17 cellular contexts compared by ENCODE assay signal in the genomic region with DNA sequence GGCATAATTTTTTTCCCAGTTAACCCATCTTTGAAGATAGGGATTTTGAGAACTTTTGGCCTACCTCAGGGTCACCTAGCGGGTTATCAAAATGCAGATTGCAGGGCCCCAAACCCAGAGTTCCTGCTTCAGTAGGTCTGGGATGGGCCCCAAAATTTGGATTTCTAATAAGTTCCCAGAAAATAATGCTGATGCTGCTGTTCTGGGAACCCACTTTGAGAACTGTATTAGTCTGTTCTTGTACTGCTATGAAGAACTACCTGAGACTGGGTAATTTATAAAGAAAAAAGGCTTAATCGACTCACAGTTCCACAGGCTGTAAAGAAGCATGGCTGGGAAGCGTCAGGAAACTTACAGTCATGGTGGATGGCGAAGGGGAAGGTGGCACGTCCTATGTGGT.
A peak's percentile ranks its signal among the peaks of the same experiment; 100 is the strongest.
DNase-seq lines count a peak whose midpoint lies in the region; ATAC-seq, FAIRE-seq and TF ChIP-seq lines count a peak whose summit lies in the region.
"Had no signal": no experiment of that assay in that cellular context is flagged by ENCODE, and none has a peak within 500 bp of the region (broad histone marks: within the 10 kb centered on the region; RNA-seq: fewer than 3 reads in every experiment).

No MANE protein-coding gene starts in this region.

- no peak overlapping the region for H3K4me3 ChIP-seq in heart left ventricle
- no peak overlapping the region for H3K4me3 ChIP-seq in right cardiac atrium (ENCODE audit: low read length)
- H3K4me3 ChIP-seq in A549: no peak overlapping the region
- no peak overlapping the region for H3K4me3 ChIP-seq in IMR-90 (ENCODE audit: insufficient read depth, low read depth, low read length)
- no peak overlapping the region for H3K4me3 ChIP-seq in trophoblast cell (ENCODE audit: low read depth, low read length)

- TF ChIP-seq RAD21 in A549 (conservative IDR thresholded peaks at IDR 0.05 in 1 of 2, IDR thresholded peaks at IDR 0.05 in 1 of 2) (no peak), IMR-90 (IDR thresholded peaks at IDR 0.05; ENCODE audit: low read length) (no peak)

- H4K12ac ChIP-seq in trophoblast cell (ENCODE audit: low read depth, low read length): no peak overlapping the region

- in situ Hi-C loops in IMR-90 (cut with MboI; ENCODE audit: low sequenced_read_pairs): no loop called here

- H3K4me2 ChIP-seq in A549 (no peak overlapping the region), IMR-90 (ENCODE audit: low read depth, low read length) (no peak overlapping the region), trophoblast cell (ENCODE audit: low read length) (no peak overlapping the region)

- H3K79me2 ChIP-seq in trophoblast cell (ENCODE audit: control insufficient read depth, insufficient read depth, low read length, poor library complexity): peaks cover 3% of the 10 kb centered on the region

- H2AFZ ChIP-seq in IMR-90 (replicated peaks; ENCODE audit: low read length, poor library complexity) (no peak overlapping the region), trophoblast cell (ENCODE audit: insufficient read depth, low read length, poor library complexity) (no peak overlapping the region)

- no peak for TF ChIP-seq EP300 in A549 (IDR thresholded peaks at IDR 0.05)

- no peak overlapping the region for H4K91ac ChIP-seq in IMR-90 (ENCODE audit: insufficient read depth, low read depth, low read length)
- no peak overlapping the region for H4K91ac ChIP-seq in trophoblast cell (ENCODE audit: low read depth, low read length)

- no peak overlapping the region for H4K8ac ChIP-seq in IMR-90 (ENCODE audit: low read depth in 2 of 2, low read length in 2 of 2)
- H4K8ac ChIP-seq in trophoblast cell (ENCODE audit: low read depth, low read length): no peak overlapping the region

- no peaks in the 10 kb centered on the region for H3K79me1 ChIP-seq in IMR-90 (ENCODE audit: low read depth in 1 of 2, low read length in 2 of 2)
- peaks cover 3% of the 10 kb centered on the region for H3K79me1 ChIP-seq in trophoblast cell (ENCODE audit: low read length)

- ATAC-seq in heart left ventricle (no peak), right cardiac atrium (no peak), A549 (no peak), IMR-90 (ENCODE audit: low read depth) (no peak)
- ATAC-seq: HCT116 had no signal

- H3K9ac ChIP-seq in IMR-90 (ENCODE audit: low read depth, low read length): no peak overlapping the region
- H3K9ac ChIP-seq in trophoblast cell (ENCODE audit: low read length): no peak overlapping the region

- H2AK9ac ChIP-seq in IMR-90 (replicated peaks; ENCODE audit: low read depth, low read length, poor library complexity): no peak overlapping the region

- WGBS in heart left ventricle, 4 donors: 85 to 97% (median 91%) methylated on average over 5 of the region's 5 CpGs
- WGBS in right cardiac atrium: 84% methylated on average over 5 of the region's 5 CpGs
- 86% methylated on average over 5 of the region's 5 CpGs for WGBS in A549 (ENCODE audit: missing lambda C conversion rate)
- no CpG with 5 or more reads among the region's 5 CpGs for WGBS in IMR-90 (ENCODE audit: extremely low coverage in 2 of 2, insufficient read length in 1 of 2), 2 experiments
- no CpG with 5 or more reads among the region's 5 CpGs for WGBS in trophoblast cell (ENCODE audit: extremely low coverage, insufficient coverage, insufficient read length)

- DNase-seq in heart left ventricle (no peak), right cardiac atrium (no peak), A549 (ENCODE audit: low read depth in 1 of 2, low spot score in 1 of 2) (no peak), IMR-90 (no peak), trophoblast cell (no peak), posterior cingulate gyrus (no peak), GDM1 (lab: John Stamatoyannopoulos, UW) (no peak)
- DNase-seq: 8988T; Caco-2; CD4-positive, alpha-beta T cell; GOT3; H7; HFFc6 had no signal

- no peak for TF ChIP-seq POLR2A in heart left ventricle (IDR thresholded peaks at IDR 0.05)
- TF ChIP-seq POLR2A in A549 (IDR thresholded peaks at IDR 0.05; ENCODE audit: low read length): no peak
- no peak for TF ChIP-seq POLR2A in IMR-90 (IDR thresholded peaks at IDR 0.05; ENCODE audit: low read depth, low read length)

- CTCF ChIA-PET in A549 (lab: Yijun Ruan, JAX) (no interaction called here), IMR-90 (lab: Yijun Ruan, JAX) (no interaction called here)

- H2AK5ac ChIP-seq in IMR-90 (ENCODE audit: low read depth, low read length): no peak overlapping the region
- no peak overlapping the region for H2AK5ac ChIP-seq in trophoblast cell (ENCODE audit: low read length)

- FAIRE-seq in A549 (lab: Jason Lieb, UNC): no peak
- FAIRE-seq: D721Med, G401.6 had no signal

- H3K23ac ChIP-seq in IMR-90 (ENCODE audit: low read depth, low read length) (no peak overlapping the region), trophoblast cell (ENCODE audit: low read length) (no peak overlapping the region)

- no peaks in the 10 kb centered on the region for H3K36me3 ChIP-seq in heart left ventricle
- H3K36me3 ChIP-seq in IMR-90 (ENCODE audit: control insufficient read depth, insufficient read depth, low read length): no peaks in the 10 kb centered on the region
- H3K36me3 ChIP-seq in trophoblast cell (ENCODE audit: control insufficient read depth in 1 of 2, insufficient read depth in 2 of 2, low read length in 2 of 2): no peaks in the 10 kb centered on the region

- no TSS peak for BruUV-seq in IMR-90 (replicated peaks; lab: Mats Ljungman, UMichigan)

- no peaks in the 10 kb centered on the region for H3K9me1 ChIP-seq in IMR-90 (ENCODE audit: insufficient read depth, low read length)

- H2BK15ac ChIP-seq in IMR-90 (ENCODE audit: low read depth, low read length): no peak overlapping the region

- peaks cover 0 to 67% (median 36%) of the 10 kb centered on the region in 12 donors for H3K4me1 ChIP-seq in heart left ventricle
- H3K4me1 ChIP-seq in right cardiac atrium (ENCODE audit: control insufficient read depth, insufficient read depth, low read length): peaks cover 14% of the 10 kb centered on the region
- H3K4me1 ChIP-seq in A549: no peaks in the 10 kb centered on the region
- peaks cover 2% of the 10 kb centered on the region; the same call in 1 of the 2 replicates for H3K4me1 ChIP-seq in IMR-90 (ENCODE audit: control insufficient read depth, insufficient read depth, low read length)
- H3K4me1 ChIP-seq in trophoblast cell (ENCODE audit: control insufficient read depth in 1 of 2, insufficient read depth in 2 of 2, low read length in 2 of 2): peaks cover 0 to 6% of the 10 kb centered on the region in 2 experiments
- H3K4me1 ChIP-seq: Caco-2 had no signal

- no peak overlapping the region for H4K5ac ChIP-seq in IMR-90 (ENCODE audit: low read depth, low read length)

- no peak overlapping the region for H2BK12ac ChIP-seq in trophoblast cell (ENCODE audit: low read length)

- POLR2A ChIA-PET in A549 (lab: Yijun Ruan, JAX): no interaction called here
- POLR2A ChIA-PET in IMR-90 (lab: Charles Lee; ENCODE audit: unreplicated experiment): no interaction called here

- dilution Hi-C loops in IMR-90 (cut with HindIII; ENCODE audit: low sequenced_read_pairs, unreplicated experiment): no loop called here

- H2BK120ac ChIP-seq in IMR-90 (ENCODE audit: low read depth, low read length) (no peak overlapping the region), trophoblast cell (ENCODE audit: insufficient read depth, low read length, poor library complexity) (no peak overlapping the region)

- no peak overlapping the region for H2BK20ac ChIP-seq in IMR-90 (ENCODE audit: low read depth, low read length)

- H3K9me3 ChIP-seq in heart left ventricle (no peaks in the 10 kb centered on the region), right cardiac atrium (ENCODE audit: control insufficient read depth, low read length) (no peaks in the 10 kb centered on the region), A549 (no peaks in the 10 kb centered on the region), IMR-90 (ENCODE audit: control insufficient read depth, insufficient read depth, low read length) (no peaks in the 10 kb centered on the region), trophoblast cell (ENCODE audit: insufficient read depth, low read depth, low read length) (no peaks in the 10 kb centered on the region)
- H3K9me3 ChIP-seq: Caco-2 had no signal

- H3K4ac ChIP-seq in IMR-90 (ENCODE audit: low read depth, low read length) (no peak overlapping the region), trophoblast cell (ENCODE audit: low read depth, low read length) (peak overlapping the region; percentile 21)

- H4K20me1 ChIP-seq in IMR-90 (ENCODE audit: insufficient read depth, low read length): no peaks in the 10 kb centered on the region

- TF ChIP-seq CTCF in heart left ventricle (IDR thresholded peaks at IDR 0.05): no peak
- TF ChIP-seq CTCF in A549 (IDR thresholded peaks at IDR 0.05): no peak
- no peak for TF ChIP-seq CTCF in IMR-90 (conservative IDR thresholded peaks at IDR 0.05; ENCODE audit: low read depth, low read length)

- no peak overlapping the region for H3K56ac ChIP-seq in IMR-90 (ENCODE audit: extremely low read depth, insufficient read depth, low read length)

- H3K27ac ChIP-seq in heart left ventricle (peak overlapping the region in 7 of 12 donors; percentile 9 to 86 (median 82)), right cardiac atrium (ENCODE audit: low read length) (no peak overlapping the region), A549 (no peak overlapping the region), IMR-90 (ENCODE audit: insufficient read depth, low read length) (no peak overlapping the region), trophoblast cell (ENCODE audit: low read depth, low read length) (no peak overlapping the region)
- H3K27ac ChIP-seq: C4-2B had no signal

- H2BK5ac ChIP-seq in IMR-90 (ENCODE audit: low read depth, low read length, poor library complexity, severe bottlenecking) (no peak overlapping the region), trophoblast cell (ENCODE audit: low read depth, low read length, poor library complexity) (peak overlapping the region; percentile 27)

- intact Hi-C loops in heart left ventricle (cut with DNase I): loop anchor here in 3 of 10 donors (5.0 kb wide), 1 partner anchor 33 kb away; no protein-coding TSS in a partner anchor
- intact Hi-C loops in right cardiac atrium (cut with DNase I): no loop called here
- intact Hi-C loops in IMR-90 (cut with micrococcal nuclease): no loop called here
- intact Hi-C loops in posterior cingulate gyrus (cut with DNase I): no loop called here

- H3K14ac ChIP-seq in IMR-90 (replicated peaks; ENCODE audit: low read depth, low read length): no peak overlapping the region
- H3K14ac ChIP-seq in trophoblast cell (ENCODE audit: low read length): no peak overlapping the region

- H3K27me3 ChIP-seq in heart left ventricle (no peaks in the 10 kb centered on the region), right cardiac atrium (ENCODE audit: control insufficient read depth, insufficient read depth) (no peaks in the 10 kb centered on the region), IMR-90 (ENCODE audit: control insufficient read depth, insufficient read depth, low read length) (no peaks in the 10 kb centered on the region), trophoblast cell (ENCODE audit: insufficient read depth, low read length) (no peaks in the 10 kb centered on the region)

- H3K18ac ChIP-seq in IMR-90 (ENCODE audit: low read depth, low read length) (no peak overlapping the region), trophoblast cell (ENCODE audit: low read length) (no peak overlapping the region)

TF ChIP-seq in A549, 52 proteins besides CTCF, POLR2A, EP300 and RAD21 (continues in another document):
- TF ChIP-seq PHF8 (IDR thresholded peaks at IDR 0.05; ENCODE audit: borderline replicate concordance, low read depth): no peak

TF ChIP-seq in IMR-90, 13 proteins besides CTCF, POLR2A, EP300 and RAD21 (continues in another document):
- no peak for TF ChIP-seq CHD1 (IDR thresholded peaks at IDR 0.05; ENCODE audit: low read depth, low read length)

Comparison
In these comparisons a context has a peak if more than half of its experiments do, and no peak if none do; other contexts are left out.
1. H3K27ac ChIP-seq: peak in heart left ventricle (7 of 12); none in right cardiac atrium (single experiment), A549 (0 of 2), IMR-90 (single experiment) and trophoblast cell (single experiment).